Comparison of ENCODE assay signal across 14 cellular contexts in the genomic region with DNA sequence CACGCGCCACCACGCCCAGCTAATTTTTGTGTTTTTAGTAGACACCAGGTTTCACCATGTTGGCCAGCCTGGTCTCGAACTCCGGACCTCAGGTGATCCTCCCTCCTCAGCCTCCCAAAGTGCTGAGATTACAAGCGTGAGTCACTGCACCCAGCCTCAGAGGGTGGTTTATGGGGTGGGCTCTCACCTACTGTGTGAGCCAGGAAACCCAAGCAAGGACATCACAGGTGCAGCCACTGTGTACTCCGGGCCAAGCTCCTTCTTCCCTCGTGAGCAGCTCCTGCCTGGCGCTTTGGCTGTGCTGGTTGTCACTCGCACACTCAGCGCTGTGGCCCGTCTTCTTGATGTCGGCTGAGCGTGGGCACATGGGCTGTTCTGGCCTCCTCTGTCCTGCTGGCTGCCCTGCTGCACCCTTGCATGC.
"Had no signal": no experiment of that assay in that cellular context is flagged by ENCODE, and none has a peak within 500 bp of the region (broad histone marks: within the 10 kb centered on the region; RNA-seq: fewer than 3 reads in every experiment).

No MANE protein-coding gene starts in this region.

- H3K27me3 ChIP-seq: breast epithelium, esophagus squamous epithelium, SJSA1 had no signal

- H3K4me3 Mint-ChIP-seq: activated CD4-positive, alpha-beta memory T cell treated with anti-CD3 and anti-CD28 coated beads for 36 hours; activated naive CD4-positive, alpha-beta T cell treated with anti-CD3 and anti-CD28 coated beads for 36 hours; naive thymus-derived CD8-positive, alpha-beta T cell; stimulated activated naive CD8-positive, alpha-beta T cell treated with anti-CD3 and anti-CD28 coated beads, Interleukin-15, amount 100 ng/mL, for 72 hours had no signal

- ATAC-seq: mucosa of descending colon; naive thymus-derived CD8-positive, alpha-beta T cell; stimulated activated naive CD8-positive, alpha-beta T cell treated with anti-CD3 and anti-CD28 coated beads, Interleukin-15, amount 100 ng/mL, for 72 hours had no signal

- H3K9me3 ChIP-seq: breast epithelium, esophagus squamous epithelium, mucosa of descending colon, SJSA1, thoracic aorta had no signal

- H3K36me3 Mint-ChIP-seq: activated CD4-positive, alpha-beta memory T cell treated with anti-CD3 and anti-CD28 coated beads for 36 hours; naive thymus-derived CD8-positive, alpha-beta T cell had no signal

- DNase-seq: activated CD4-positive, alpha-beta memory T cell treated with anti-CD3 and anti-CD28 coated beads for 36 hours; amniotic stem cell; esophagus squamous epithelium; foreskin fibroblast; naive thymus-derived CD8-positive, alpha-beta T cell; occipital lobe; stimulated activated CD4-positive, alpha-beta T cell treated with anti-CD3 and anti-CD28 coated beads, Interleukin-2, amount 100 ng/mL, for 48 hours; stimulated activated naive CD8-positive, alpha-beta T cell treated with anti-CD3 and anti-CD28 coated beads, Interleukin-15, amount 100 ng/mL, for 72 hours; T-helper 9 cell had no signal

- H3K36me3 ChIP-seq: breast epithelium, esophagus squamous epithelium, SJSA1, thoracic aorta had no signal

- H3K27ac Mint-ChIP-seq: activated CD4-positive, alpha-beta memory T cell treated with anti-CD3 and anti-CD28 coated beads for 36 hours; activated naive CD4-positive, alpha-beta T cell treated with anti-CD3 and anti-CD28 coated beads for 36 hours; stimulated activated naive CD8-positive, alpha-beta T cell treated with anti-CD3 and anti-CD28 coated beads, Interleukin-15, amount 100 ng/mL, for 72 hours had no signal

- H3K27ac ChIP-seq: breast epithelium, esophagus squamous epithelium, SJSA1, thoracic aorta had no signal

- H3K4me1 Mint-ChIP-seq: naive thymus-derived CD8-positive, alpha-beta T cell; stimulated activated naive CD8-positive, alpha-beta T cell treated with anti-CD3 and anti-CD28 coated beads, Interleukin-15, amount 100 ng/mL, for 72 hours had no signal

- H3K4me1 ChIP-seq: breast epithelium, esophagus squamous epithelium, SJSA1 had no signal

- H3K9me3 Mint-ChIP-seq: activated CD4-positive, alpha-beta memory T cell treated with anti-CD3 and anti-CD28 coated beads for 36 hours; activated naive CD4-positive, alpha-beta T cell treated with anti-CD3 and anti-CD28 coated beads for 36 hours; naive thymus-derived CD8-positive, alpha-beta T cell; stimulated activated naive CD8-positive, alpha-beta T cell treated with anti-CD3 and anti-CD28 coated beads, Interleukin-15, amount 100 ng/mL, for 72 hours had no signal

- H3K4me3 ChIP-seq: breast epithelium, esophagus squamous epithelium, mucosa of descending colon, SJSA1, thoracic aorta had no signal

- H3K27me3 Mint-ChIP-seq: activated CD4-positive, alpha-beta memory T cell treated with anti-CD3 and anti-CD28 coated beads for 36 hours; naive thymus-derived CD8-positive, alpha-beta T cell; stimulated activated naive CD8-positive, alpha-beta T cell treated with anti-CD3 and anti-CD28 coated beads, Interleukin-15, amount 100 ng/mL, for 72 hours had no signal
